In genomic region chr9:110579763-110580255, GRCh38 we compare ENCODE assay signal across 11 cellular contexts. TPM values are rescaled to one million over a fixed set of nuclear protein-coding genes. Genes with fewer than 3 reads are reported as not detected.
DNase-seq lines count a peak whose midpoint lies in the region; ATAC-seq and TF ChIP-seq lines count a peak whose summit lies in the region.
"Had no signal": no experiment of that assay in that cellular context is flagged by ENCODE, and none has a peak within 500 bp of the region (broad histone marks: within the 10 kb centered on the region; RNA-seq: fewer than 3 reads in every experiment).

No MANE protein-coding gene starts in this region.

- TF ChIP-seq CTCF in endothelial cell (IDR thresholded peaks at IDR 0.05; ENCODE audit: unreplicated experiment) = no peak
- no peak for TF ChIP-seq CTCF in mucosa of descending colon (IDR thresholded peaks at IDR 0.05)

- no peak for ATAC-seq in activated T-cell treated with anti-CD3 and anti-CD28 coated beads, Interleukin-2, amount 50 U/mL, for 72 hours (replicated peaks in 1 of 2)
- ATAC-seq in mucosa of descending colon (peak; percentile 20), HG02642 (IDR thresholded peaks at IDR 0.05; ENCODE audit: poor library complexity, unreplicated experiment) (no peak), HG02610 (IDR thresholded peaks at IDR 0.05; ENCODE audit: unreplicated experiment) (no peak)
- ATAC-seq in activated CD8-positive, alpha-beta T cell treated with anti-CD3 and anti-CD28 coated beads, Interleukin-2, amount 10 ng/mL, durations not matched to agents 7 days and 5 days = no peak
- ATAC-seq: natural killer cell treated with Interleukin-12 subunit alpha and Interleukin-12 subunit beta and Interleukin-15 and Interleukin-18, amount 100 ng/mL, for 72 hours had no signal

- H3K9me3 Mint-ChIP-seq in activated T-cell treated with anti-CD3 and anti-CD28 coated beads, Interleukin-2, amount 50 U/mL, for 72 hours = no peaks in the 10 kb centered on the region
- no peaks in the 10 kb centered on the region for H3K9me3 Mint-ChIP-seq in endothelial cell (ENCODE audit: unreplicated experiment)
- no peaks in the 10 kb centered on the region for H3K9me3 Mint-ChIP-seq in activated CD8-positive, alpha-beta T cell treated with anti-CD3 and anti-CD28 coated beads, Interleukin-2, amount 10 ng/mL, durations not matched to agents 7 days and 5 days (ENCODE audit: insufficient read depth)
- H3K9me3 Mint-ChIP-seq: natural killer cell treated with Interleukin-12 subunit alpha and Interleukin-12 subunit beta and Interleukin-15 and Interleukin-18, amount 100 ng/mL, for 72 hours had no signal

- H3K4me1 Mint-ChIP-seq in activated T-cell treated with anti-CD3 and anti-CD28 coated beads, Interleukin-2, amount 50 U/mL, for 72 hours (ENCODE audit: low read depth) = peaks cover 6% of the 10 kb centered on the region
- peaks cover 13% of the 10 kb centered on the region for H3K4me1 Mint-ChIP-seq in endothelial cell (ENCODE audit: unreplicated experiment)
- peaks cover 2% of the 10 kb centered on the region for H3K4me1 Mint-ChIP-seq in activated CD8-positive, alpha-beta T cell treated with anti-CD3 and anti-CD28 coated beads, Interleukin-2, amount 10 ng/mL, durations not matched to agents 7 days and 5 days (ENCODE audit: low read depth)
- H3K4me1 Mint-ChIP-seq: activated B cell treated with CpG ODN at 0.5 μM for 24 hours had no signal

- no peaks in the 10 kb centered on the region for H3K9me3 ChIP-seq in mucosa of descending colon

- H3K36me3 Mint-ChIP-seq in activated T-cell treated with anti-CD3 and anti-CD28 coated beads, Interleukin-2, amount 50 U/mL, for 72 hours (ENCODE audit: insufficient read depth in 2 of 2) = peaks cover 2 to 3% of the 10 kb centered on the region in 2 donors
- H3K36me3 Mint-ChIP-seq in endothelial cell (ENCODE audit: low read depth, unreplicated experiment) = peaks cover 4% of the 10 kb centered on the region
- H3K36me3 Mint-ChIP-seq in activated CD8-positive, alpha-beta T cell treated with anti-CD3 and anti-CD28 coated beads, Interleukin-2, amount 10 ng/mL, durations not matched to agents 7 days and 5 days (ENCODE audit: low read depth) = no peaks in the 10 kb centered on the region
- H3K36me3 Mint-ChIP-seq: CD4-positive, CD25-positive, alpha-beta regulatory T cell; natural killer cell treated with Interleukin-12 subunit alpha and Interleukin-12 subunit beta and Interleukin-15 and Interleukin-18, amount 100 ng/mL, for 72 hours had no signal

- CTCF ChIA-PET in activated CD8-positive, alpha-beta T cell treated with anti-CD3 and anti-CD28 coated beads, Interleukin-2, amount 10 ng/mL, durations not matched to agents 7 days and 5 days (lab: Charles Lee) = no interaction called here

- peak overlapping the region; percentile 44 to 73 for H3K4me3 Mint-ChIP-seq in activated T-cell treated with anti-CD3 and anti-CD28 coated beads, Interleukin-2, amount 50 U/mL, for 72 hours
- H3K4me3 Mint-ChIP-seq in endothelial cell (ENCODE audit: unreplicated experiment) = peak overlapping the region; percentile 87
- no peak overlapping the region for H3K4me3 Mint-ChIP-seq in activated CD8-positive, alpha-beta T cell treated with anti-CD3 and anti-CD28 coated beads, Interleukin-2, amount 10 ng/mL, durations not matched to agents 7 days and 5 days
- H3K4me3 Mint-ChIP-seq: activated B cell treated with CpG ODN at 0.5 μM for 24 hours; CD4-positive, CD25-positive, alpha-beta regulatory T cell; natural killer cell treated with Interleukin-12 subunit alpha and Interleukin-12 subunit beta and Interleukin-15 and Interleukin-18, amount 100 ng/mL, for 72 hours had no signal

- no peaks in the 10 kb centered on the region for H3K36me3 ChIP-seq in mucosa of descending colon (ENCODE audit: low read depth)

- no peak for DNase-seq in activated T-cell treated with anti-CD3 and anti-CD28 coated beads, Interleukin-2, amount 50 U/mL, for 72 hours
- no peak for DNase-seq in activated T-cell treated with anti-CD3 and anti-CD28 coated beads for 4 hours
- DNase-seq in endothelial cell (ENCODE audit: low spot score) = no peak
- no peak for DNase-seq in mucosa of descending colon
- DNase-seq in inferior parietal cortex (ENCODE audit: extremely low spot score) = no peak
- no peak for DNase-seq in activated CD8-positive, alpha-beta T cell treated with anti-CD3 and anti-CD28 coated beads, Interleukin-2, amount 10 ng/mL, durations not matched to agents 7 days and 5 days
- DNase-seq: activated B cell treated with CpG ODN at 0.5 μM for 24 hours had no signal

- no peaks in the 10 kb centered on the region for H3K4me1 ChIP-seq in mucosa of descending colon (ENCODE audit: low read depth)

- peaks cover 45% of the 10 kb centered on the region for H3K27me3 Mint-ChIP-seq in activated T-cell treated with anti-CD3 and anti-CD28 coated beads, Interleukin-2, amount 50 U/mL, for 72 hours (ENCODE audit: low read depth)
- peaks cover 14% of the 10 kb centered on the region for H3K27me3 Mint-ChIP-seq in endothelial cell (ENCODE audit: unreplicated experiment)
- peaks cover 32% of the 10 kb centered on the region for H3K27me3 Mint-ChIP-seq in activated CD8-positive, alpha-beta T cell treated with anti-CD3 and anti-CD28 coated beads, Interleukin-2, amount 10 ng/mL, durations not matched to agents 7 days and 5 days (ENCODE audit: low read depth)

- intact Hi-C loops in mucosa of descending colon (cut with DNase I, micrococcal nuclease) = no loop called here

- POLR2A ChIA-PET in activated CD8-positive, alpha-beta T cell treated with anti-CD3 and anti-CD28 coated beads, Interleukin-2, amount 10 ng/mL, durations not matched to agents 7 days and 5 days (lab: Charles Lee) = no interaction called here

- no peak overlapping the region for H3K4me3 ChIP-seq in mucosa of descending colon

- H3K27ac Mint-ChIP-seq in activated T-cell treated with anti-CD3 and anti-CD28 coated beads, Interleukin-2, amount 50 U/mL, for 72 hours = no peak overlapping the region
- H3K27ac Mint-ChIP-seq in endothelial cell (ENCODE audit: unreplicated experiment) = no peak overlapping the region
- no peak overlapping the region for H3K27ac Mint-ChIP-seq in activated CD8-positive, alpha-beta T cell treated with anti-CD3 and anti-CD28 coated beads, Interleukin-2, amount 10 ng/mL, durations not matched to agents 7 days and 5 days
- H3K27ac Mint-ChIP-seq: activated B cell treated with CpG ODN at 0.5 μM for 24 hours; CD4-positive, CD25-positive, alpha-beta regulatory T cell; natural killer cell treated with Interleukin-12 subunit alpha and Interleukin-12 subunit beta and Interleukin-15 and Interleukin-18, amount 100 ng/mL, for 72 hours had no signal

RNA-seq across cellular contexts. Expression of gene SVEP1, which starts 0.3 kb away (rescaled TPM):
- not detected for total RNA-seq in activated T-cell treated with anti-CD3 and anti-CD28 coated beads, Interleukin-2, amount 50 U/mL, for 72 hours
- total RNA-seq in endothelial cell (ENCODE audit: unreplicated experiment) = 0.08 TPM
- total RNA-seq in mucosa of descending colon = 10 to 100 TPM in 2 of 3 donors, 1 to 10 TPM in 1; 3.6 to 20.4 (median 12.0) TPM
- not detected for total RNA-seq in activated CD8-positive, alpha-beta T cell treated with anti-CD3 and anti-CD28 coated beads, Interleukin-2, amount 10 ng/mL, durations not matched to agents 7 days and 5 days
- total RNA-seq: activated B cell treated with CpG ODN at 0.5 μM for 24 hours; natural killer cell treated with Interleukin-12 subunit alpha and Interleukin-12 subunit beta and Interleukin-15 and Interleukin-18, amount 100 ng/mL, for 72 hours had no signal
